ENCODE assay signal across 8 cellular contexts in genomic region chr17:69414408-69415274, GRCh38. TPM values are rescaled to one million over a fixed set of nuclear protein-coding genes. Genes with fewer than 3 reads are reported as not detected.
DNase-seq lines count a peak whose midpoint lies in the region; ATAC-seq and TF ChIP-seq lines count a peak whose summit lies in the region.

TSS of gene MAP2K6 (plus strand) at chr17:69414697. CDS start at chr17:69414985, 288 bp downstream.

- H3K27me3 ChIP-seq in effector memory CD4-positive, alpha-beta T cell (replicated peaks; ENCODE audit: control insufficient read depth, insufficient read depth, low read length, poor library complexity, severe bottlenecking) = no peaks in the 10 kb centered on the region

- peak; percentile 97 for ATAC-seq in GM18907 (IDR thresholded peaks at IDR 0.05; ENCODE audit: unreplicated experiment)
- peak; percentile 97 for ATAC-seq in HG03108 (IDR thresholded peaks at IDR 0.05; ENCODE audit: unreplicated experiment)

- H3K27ac ChIP-seq in effector memory CD4-positive, alpha-beta T cell (ENCODE audit: insufficient read depth, low read length, poor library complexity, severe bottlenecking) = peak within 1 kb of the TSS; percentile 33

- H3K9me3 ChIP-seq in effector memory CD4-positive, alpha-beta T cell (ENCODE audit: control insufficient read depth, low read length) = no peaks in the 10 kb centered on the region

- peaks cover 13% of the 10 kb centered on the region for H3K4me1 ChIP-seq in effector memory CD4-positive, alpha-beta T cell (ENCODE audit: control insufficient read depth, insufficient read depth, low read length, poor library complexity, severe bottlenecking)

- H3K36me3 ChIP-seq in effector memory CD4-positive, alpha-beta T cell (ENCODE audit: control insufficient read depth, insufficient read depth, low read length) = no peaks in the 10 kb centered on the region

- no peak for TF ChIP-seq CTCF in AG09319 (IDR thresholded peaks at IDR 0.05; ENCODE audit: low read depth, low read length)

- H3K4me3 ChIP-seq in effector memory CD4-positive, alpha-beta T cell (ENCODE audit: insufficient read depth, low read depth, low read length, poor library complexity, severe bottlenecking) = peak within 1 kb of the TSS; percentile 55

- DNase-seq in AG09319 (ENCODE audit: extremely low read depth, low read depth) (peak; percentile 11), NCI-H510A (lab: John Stamatoyannopoulos, UW) (peak; percentile 55), lung microvascular endothelial cell (ENCODE audit: low read depth in 2 of 2) (peak; percentile 78 to 86)
- DNase-seq in activated CD4-positive, alpha-beta T cell treated with anti-CD3 and anti-CD28 coated beads, Interleukin-2, amount 50 U/mL, for 4 hours = peak; percentile 71 to 74
- peak; percentile 46 to 66 (median 65) for DNase-seq in effector memory CD4-positive, alpha-beta T cell
- peak; percentile 53 to 75 (median 70) for DNase-seq in stimulated activated CD4-positive, alpha-beta T cell treated with anti-CD3 and anti-CD28 coated beads, TNF-alpha, amount 100 ng/mL, for 48 hours (ENCODE audit: low read depth in 3 of 3)

RNA-seq across cellular contexts. Expression of gene MAP2K6, which starts in this region (rescaled TPM):
- 2.8 and 6.3 TPM in 2 replicates for total RNA-seq in lung microvascular endothelial cell

Comparison
In these comparisons a context has a peak if more than half of its experiments do, and no peak if none do; other contexts are left out.
1. Peak in every context shown above with its lines: DNase-seq, ATAC-seq, H3K4me3 ChIP-seq and H3K27ac ChIP-seq.
2. DNase-seq: peak in every context shown above with its lines; median percentile 82 in lung microvascular endothelial cell; 72 in activated CD4-positive, alpha-beta T cell treated with anti-CD3 and anti-CD28 coated beads, Interleukin-2, amount 50 U/mL, for 4 hours; 70 in stimulated activated CD4-positive, alpha-beta T cell treated with anti-CD3 and anti-CD28 coated beads, TNF-alpha, amount 100 ng/mL, for 48 hours; 65 in effector memory CD4-positive, alpha-beta T cell; 55 in NCI-H510A; 11 in AG09319.